Comparison of ENCODE assay signal across 16 cellular contexts in genomic region chr9:108033976-108034964, GRCh38.
DNase-seq lines count a peak whose midpoint lies in the region; ATAC-seq, FAIRE-seq and TF ChIP-seq lines count a peak whose summit lies in the region.
"Had no signal": no experiment of that assay in that cellular context is flagged by ENCODE, and none has a peak within 500 bp of the region (broad histone marks: within the 10 kb centered on the region; RNA-seq: fewer than 3 reads in every experiment).

No MANE protein-coding gene starts in this region.

- FAIRE-seq in bronchial epithelial cell (lab: Jason Lieb, UNC) = peak; percentile 18
- FAIRE-seq: HepG2 had no signal

- peak; percentile 85 for ATAC-seq in left ventricle myocardium superior
- no peak for ATAC-seq in HG02981 (IDR thresholded peaks at IDR 0.05; ENCODE audit: unreplicated experiment)
- ATAC-seq in GM19395 (IDR thresholded peaks at IDR 0.05; ENCODE audit: unreplicated experiment) = no peak
- ATAC-seq: activated CD8-positive, alpha-beta T cell treated with anti-CD3 and anti-CD28 coated beads, Interleukin-2, amount 10 ng/mL, durations not matched to agents 7 days and 5 days; HepG2 had no signal

- H3K27me3 ChIP-seq in bronchial epithelial cell (ENCODE audit: control insufficient read depth, insufficient read depth, low read length) = no peaks in the 10 kb centered on the region
- H3K27me3 ChIP-seq: brain microvascular endothelial cell had no signal

- intact Hi-C loops in left ventricle myocardium superior (cut with micrococcal nuclease) = no loop called here

- DNase-seq in GM04504 (ENCODE audit: low read depth) = peak; percentile 62
- DNase-seq in bronchial epithelial cell (ENCODE audit: low read depth) = no peak
- peak; percentile 21 for DNase-seq in left ventricle myocardium superior
- DNase-seq in skeletal muscle cell (ENCODE audit: low read depth) = peak; percentile 75
- DNase-seq in NOMO-1 treated with dmso at 0.1 percent for 144 hours (lab: John Stamatoyannopoulos, UW; ENCODE audit: unreplicated experiment) = no peak
- no peak for DNase-seq in UCSD-AML1 (lab: John Stamatoyannopoulos, UW; ENCODE audit: unreplicated experiment)
- DNase-seq: activated CD8-positive, alpha-beta T cell treated with anti-CD3 and anti-CD28 coated beads, Interleukin-2, amount 10 ng/mL, durations not matched to agents 7 days and 5 days; activated effector memory CD4-positive, alpha-beta T cell treated with Interleukin-2 at 50 U/mL for 16 hours; brain microvascular endothelial cell; CD4-positive, alpha-beta memory T cell; endodermal cell; NCI-H1436; NCI-H510A had no signal

- no peaks in the 10 kb centered on the region for H3K36me3 ChIP-seq in bronchial epithelial cell (ENCODE audit: control insufficient read depth, insufficient read depth, low read length)
- H3K36me3 ChIP-seq: brain microvascular endothelial cell had no signal

- H3K4me3 ChIP-seq in bronchial epithelial cell (ENCODE audit: low read depth, low read length) (no peak overlapping the region), skeletal muscle cell (ENCODE audit: low read depth, low read length) (no peak overlapping the region)

- no peak for TF ChIP-seq CTCF in bronchial epithelial cell (IDR thresholded peaks at IDR 0.05; ENCODE audit: insufficient read depth, low read length, severe bottlenecking)

Comparison
In these comparisons a context has a peak if more than half of its experiments do, and no peak if none do; other contexts are left out.
1. DNase-seq: peak in GM04504 (single experiment), left ventricle myocardium superior (single experiment) and skeletal muscle cell (single experiment); none in bronchial epithelial cell (single experiment), NOMO-1 treated with dmso at 0.1 percent for 144 hours (single experiment) and UCSD-AML1 (single experiment).